Comparison of ENCODE assay signal across 8 cellular contexts in the genomic region with DNA sequence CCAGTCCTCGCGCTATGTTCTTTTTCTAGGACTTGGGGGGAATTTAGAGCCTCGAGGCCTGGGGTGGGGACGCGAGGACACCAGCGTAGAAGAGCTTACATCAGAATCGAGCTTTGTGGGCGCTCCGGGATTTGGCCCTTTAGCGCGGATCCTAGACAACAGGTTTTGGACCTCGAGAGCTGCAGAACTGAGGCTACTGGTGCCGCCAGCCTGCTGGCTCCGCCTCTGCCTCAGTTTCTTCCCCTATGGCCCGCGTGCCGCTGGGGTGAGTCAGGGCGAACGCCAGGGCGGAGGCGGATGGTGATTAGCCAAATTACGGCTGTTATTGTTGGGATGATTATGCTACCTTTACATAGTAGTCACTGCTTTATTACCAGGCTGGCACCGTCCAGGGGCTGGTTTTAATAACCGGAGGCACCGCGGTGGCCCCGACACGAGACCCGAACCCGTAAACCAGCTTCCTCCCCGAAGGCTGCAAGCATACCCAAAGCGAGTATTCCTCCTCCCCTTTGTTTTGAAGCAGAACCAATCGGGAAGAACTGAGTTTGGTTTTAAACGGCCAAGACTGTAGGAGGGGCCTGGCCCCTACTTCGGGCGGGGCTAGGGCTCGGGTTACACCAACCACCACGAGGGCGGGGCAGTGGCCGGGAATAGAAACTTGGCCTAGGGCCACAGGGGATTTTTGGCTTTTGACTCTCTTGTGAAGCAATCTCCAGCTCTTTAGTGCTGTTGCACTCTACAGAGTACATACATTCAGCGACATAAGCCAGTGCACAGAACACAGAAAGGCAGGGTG. TPM values are rescaled to one million over a fixed set of nuclear protein-coding genes. Genes with fewer than 3 reads are reported as not detected.
A peak's percentile ranks its signal among the peaks of the same experiment; 100 is the strongest.
DNase-seq lines count a peak whose midpoint lies in the region; ATAC-seq and TF ChIP-seq lines count a peak whose summit lies in the region.

No MANE protein-coding gene starts in this region.

- H3K27me3 Mint-ChIP-seq in WTC11 (ENCODE audit: low read depth): no peaks in the 10 kb centered on the region

- H3K4me1 ChIP-seq in smooth muscle cell (ENCODE audit: low read depth): peaks cover 12% of the 10 kb centered on the region

- peaks cover 15% of the 10 kb centered on the region for H3F3A ChIP-seq in smooth muscle cell (ENCODE audit: low read depth)

- H3K4me3 Mint-ChIP-seq in WTC11: peak overlapping the region; percentile 98

- peak; percentile 54 for TF ChIP-seq POLR2A in GM18951 (IDR thresholded peaks at IDR 0.05; ENCODE audit: extremely low read depth, insufficient read depth, insufficient read length)

- H3K9me3 Mint-ChIP-seq in WTC11: no peaks in the 10 kb centered on the region

- H3K27ac ChIP-seq in smooth muscle cell (ENCODE audit: low read depth): peak overlapping the region; percentile 95

- H2AFZ ChIP-seq in smooth muscle cell (ENCODE audit: low read depth): peak overlapping the region; percentile 61

- H3K9ac ChIP-seq in smooth muscle cell (ENCODE audit: low read depth): peak overlapping the region; percentile 86

- peak; percentile 67 for ATAC-seq in HG03175 (IDR thresholded peaks at IDR 0.05; ENCODE audit: unreplicated experiment)
- ATAC-seq in WTC11: peak; percentile 81

- no peak for TF ChIP-seq CTCF in WTC11 (IDR thresholded peaks at IDR 0.05)
- TF ChIP-seq CTCF in cardiac fibroblast (IDR thresholded peaks at IDR 0.05; ENCODE audit: low read depth, low read length): no peak
- no peak for TF ChIP-seq CTCF in smooth muscle cell (IDR thresholded peaks at IDR 0.05; ENCODE audit: borderline replicate concordance, insufficient read depth, poor library complexity, severe bottlenecking)

- H3K79me2 ChIP-seq in smooth muscle cell (ENCODE audit: low read depth): peaks cover 27% of the 10 kb centered on the region

- peak overlapping the region; percentile 82 to 94 for H3K4me3 ChIP-seq in cardiac fibroblast (replicated peaks in 1 of 2; ENCODE audit: low read depth in 2 of 2, low read length in 2 of 2)
- H3K4me3 ChIP-seq in smooth muscle cell: peak overlapping the region; percentile 76

- peaks cover 17% of the 10 kb centered on the region for H3K4me1 Mint-ChIP-seq in WTC11

- H3K27ac Mint-ChIP-seq in WTC11: peak overlapping the region; percentile 100

- CTCF ChIA-PET in WTC11 (lab: Charles Lee): interaction anchor here (0.8 to 2.3 kb wide), 14 partner anchors 15 to 627 kb away, joined by 3 to 16 read pairs (median 4); a partner anchor contains a TSS

- 1% methylated on average over 41 of the region's 41 CpGs for WGBS in smooth muscle cell (ENCODE audit: low lambda C conversion rate)

- POLR2A ChIA-PET in WTC11 (lab: Charles Lee): interaction anchor here (0.6 to 2.5 kb wide), 12 partner anchors 15 to 617 kb away, joined by 3 to 32 read pairs (median 3); a partner anchor contains a TSS

- peak overlapping the region; percentile 90 for H3K4me2 ChIP-seq in smooth muscle cell

- in situ Hi-C loops in GM18951 (cut with MboI; ENCODE audit: low sequenced_read_pairs, unreplicated experiment): no loop called here

- H3K27me3 ChIP-seq in smooth muscle cell (ENCODE audit: low read depth): no peaks in the 10 kb centered on the region

- H3K9me3 ChIP-seq in smooth muscle cell (replicated peaks; ENCODE audit: low read depth): no peaks in the 10 kb centered on the region

- H3K36me3 ChIP-seq in smooth muscle cell (ENCODE audit: low read depth): no peaks in the 10 kb centered on the region

- H4K20me1 ChIP-seq in smooth muscle cell (ENCODE audit: low read depth): no peaks in the 10 kb centered on the region

- DNase-seq in AG08396 (ENCODE audit: low spot score): peak; percentile 97
- DNase-seq in NCI-H2227 treated with DMSO at 0.1 percent for 48 hours (lab: John Stamatoyannopoulos, UW): peak; percentile 87
- DNase-seq in WTC11 (ENCODE audit: low spot score): peak; percentile 94
- peak; percentile 99 for DNase-seq in cardiac fibroblast (ENCODE audit: low read depth in 2 of 2)
- DNase-seq in iPS-NIHi7 (ENCODE audit: extremely low spot score): peak; percentile 97
- peak; percentile 91 for DNase-seq in smooth muscle cell (lab: John Stamatoyannopoulos, UW; ENCODE audit: unreplicated experiment)

- peaks cover 22% of the 10 kb centered on the region for H3K36me3 Mint-ChIP-seq in WTC11

TF ChIP-seq in WTC11, 78 proteins besides CTCF, POLR2A, EP300 and RAD21 (continues in another document):
- TF ChIP-seq, protein P1, sequence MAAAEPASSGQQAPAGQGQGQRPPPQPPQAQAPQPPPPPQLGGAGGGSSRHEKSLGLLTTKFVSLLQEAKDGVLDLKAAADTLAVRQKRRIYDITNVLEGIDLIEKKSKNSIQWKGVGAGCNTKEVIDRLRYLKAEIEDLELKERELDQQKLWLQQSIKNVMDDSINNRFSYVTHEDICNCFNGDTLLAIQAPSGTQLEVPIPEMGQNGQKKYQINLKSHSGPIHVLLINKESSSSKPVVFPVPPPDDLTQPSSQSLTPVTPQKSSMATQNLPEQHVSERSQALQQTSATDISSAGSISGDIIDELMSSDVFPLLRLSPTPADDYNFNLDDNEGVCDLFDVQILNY (CRISPR knock-in tag; IDR thresholded peaks at IDR 0.05): peak; percentile 41; the same call in 1 of the 2 replicates
- TF ChIP-seq MYBL2 (CRISPR knock-in tag; IDR thresholded peaks at IDR 0.05) (peak; percentile 81), CREB1 (CRISPR knock-in tag; IDR thresholded peaks at IDR 0.05) (peak; percentile 38; the same call in 1 of the 2 replicates), ZNF423 (CRISPR knock-in tag; IDR thresholded peaks at IDR 0.05) (no peak)
- TF ChIP-seq, protein P2, sequence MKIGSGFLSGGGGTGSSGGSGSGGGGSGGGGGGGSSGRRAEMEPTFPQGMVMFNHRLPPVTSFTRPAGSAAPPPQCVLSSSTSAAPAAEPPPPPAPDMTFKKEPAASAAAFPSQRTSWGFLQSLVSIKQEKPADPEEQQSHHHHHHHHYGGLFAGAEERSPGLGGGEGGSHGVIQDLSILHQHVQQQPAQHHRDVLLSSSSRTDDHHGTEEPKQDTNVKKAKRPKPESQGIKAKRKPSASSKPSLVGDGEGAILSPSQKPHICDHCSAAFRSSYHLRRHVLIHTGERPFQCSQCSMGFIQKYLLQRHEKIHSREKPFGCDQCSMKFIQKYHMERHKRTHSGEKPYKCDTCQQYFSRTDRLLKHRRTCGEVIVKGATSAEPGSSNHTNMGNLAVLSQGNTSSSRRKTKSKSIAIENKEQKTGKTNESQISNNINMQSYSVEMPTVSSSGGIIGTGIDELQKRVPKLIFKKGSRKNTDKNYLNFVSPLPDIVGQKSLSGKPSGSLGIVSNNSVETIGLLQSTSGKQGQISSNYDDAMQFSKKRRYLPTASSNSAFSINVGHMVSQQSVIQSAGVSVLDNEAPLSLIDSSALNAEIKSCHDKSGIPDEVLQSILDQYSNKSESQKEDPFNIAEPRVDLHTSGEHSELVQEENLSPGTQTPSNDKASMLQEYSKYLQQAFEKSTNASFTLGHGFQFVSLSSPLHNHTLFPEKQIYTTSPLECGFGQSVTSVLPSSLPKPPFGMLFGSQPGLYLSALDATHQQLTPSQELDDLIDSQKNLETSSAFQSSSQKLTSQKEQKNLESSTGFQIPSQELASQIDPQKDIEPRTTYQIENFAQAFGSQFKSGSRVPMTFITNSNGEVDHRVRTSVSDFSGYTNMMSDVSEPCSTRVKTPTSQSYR (CRISPR knock-in tag; IDR thresholded peaks at IDR 0.05): 0 out of 2 replicates have a peak, but pooled peaks have one; percentile 9
- TF ChIP-seq, protein P3, sequence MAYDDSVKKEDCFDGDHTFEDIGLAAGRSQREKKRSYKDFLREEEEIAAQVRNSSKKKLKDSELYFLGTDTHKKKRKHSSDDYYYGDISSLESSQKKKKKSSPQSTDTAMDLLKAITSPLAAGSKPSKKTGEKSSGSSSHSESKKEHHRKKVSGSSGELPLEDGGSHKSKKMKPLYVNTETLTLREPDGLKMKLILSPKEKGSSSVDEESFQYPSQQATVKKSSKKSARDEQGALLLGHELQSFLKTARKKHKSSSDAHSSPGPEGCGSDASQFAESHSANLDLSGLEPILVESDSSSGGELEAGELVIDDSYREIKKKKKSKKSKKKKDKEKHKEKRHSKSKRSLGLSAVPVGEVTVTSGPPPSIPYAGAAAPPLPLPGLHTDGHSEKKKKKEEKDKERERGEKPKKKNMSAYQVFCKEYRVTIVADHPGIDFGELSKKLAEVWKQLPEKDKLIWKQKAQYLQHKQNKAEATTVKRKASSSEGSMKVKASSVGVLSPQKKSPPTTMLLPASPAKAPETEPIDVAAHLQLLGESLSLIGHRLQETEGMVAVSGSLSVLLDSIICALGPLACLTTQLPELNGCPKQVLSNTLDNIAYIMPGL (CRISPR knock-in tag; IDR thresholded peaks at IDR 0.05): 0 out of 2 replicates have a peak, but pooled peaks have one; percentile 34

RNA-seq across cellular contexts. Expression of a gene that starts 0.6 kb away (rescaled TPM):
- total RNA-seq in WTC11 (2021) (61.1 to 76.4 TPM (median 63.4 TPM) in 3 replicates), smooth muscle cell (53.7 and 56.0 TPM in 2 replicates)
- 18.3 and 23.4 TPM in 2 replicates for polyA plus RNA-seq in smooth muscle cell

RNA-seq across cellular contexts. Expression of a gene that starts 5.9 kb away (rescaled TPM):
- total RNA-seq in WTC11 (2021): 28.6 to 31.6 TPM (median 30.1 TPM) in 3 replicates
- 50.3 and 53.1 TPM in 2 replicates for total RNA-seq in smooth muscle cell
- 40.3 and 42.0 TPM in 2 replicates for polyA plus RNA-seq in smooth muscle cell

RNA-seq across cellular contexts. Expression of a gene that starts 15.1 kb away (rescaled TPM):
- 0.16 to 0.35 TPM (median 0.32 TPM) in 3 replicates for total RNA-seq in WTC11 (2021)
- 0.76 and 1.9 TPM in 2 replicates for total RNA-seq in smooth muscle cell
- polyA plus RNA-seq in smooth muscle cell: 2.5 and 3.4 TPM in 2 replicates

RNA-seq across cellular contexts. Expression of a gene that starts 53.7 kb away (rescaled TPM):
- total RNA-seq in WTC11 (2021): 17.5 to 28.0 TPM (median 20.6 TPM) in 3 replicates
- 13.3 and 16.8 TPM in 2 replicates for total RNA-seq in smooth muscle cell
- polyA plus RNA-seq in smooth muscle cell: 8.4 and 18.2 TPM in 2 replicates

RNA-seq across cellular contexts. Expression of a gene that starts 53.9 kb away (rescaled TPM):
- total RNA-seq in WTC11 (2021): 84.9 to 97.8 TPM (median 86.0 TPM) in 3 replicates
- total RNA-seq in smooth muscle cell: 20.0 and 31.9 TPM in 2 replicates
- 10.9 and 11.7 TPM in 2 replicates for polyA plus RNA-seq in smooth muscle cell

Comparison
In these comparisons a context has a peak if more than half of its experiments do, and no peak if none do; other contexts are left out.
1. Peak in every context shown above with its lines: DNase-seq, ATAC-seq, H3K4me3 ChIP-seq and H3K27ac ChIP-seq.